Comparison of ENCODE assay signal across 23 cellular contexts in genomic region chr14:85576848-85577541, GRCh38. TPM values are rescaled to one million over a fixed set of nuclear protein-coding genes. Genes with fewer than 3 reads are reported as not detected.
DNase-seq lines count a peak whose midpoint lies in the region; ATAC-seq, FAIRE-seq and TF ChIP-seq lines count a peak whose summit lies in the region.
"Had no signal": no experiment of that assay in that cellular context is flagged by ENCODE, and none has a peak within 500 bp of the region (broad histone marks: within the 10 kb centered on the region; RNA-seq: fewer than 3 reads in every experiment).

No MANE protein-coding gene starts in this region.

- DNase-seq in SK-N-SH (no peak), bronchial epithelial cell (ENCODE audit: low read depth) (peak; percentile 45), mesothelial cell of epicardium (ENCODE audit: low spot score in 2 of 2, unreplicated experiment in 2 of 2) (no peak), GM19238 (ENCODE audit: insufficient read length, low spot score) (no peak), NCI-H2029 treated with DMSO at 0.1 percent for 48 hours (lab: John Stamatoyannopoulos, UW) (no peak)
- no peak for DNase-seq in NK-92 treated with Interleukin-12 subunit alpha and Interleukin-12 subunit beta, amount 100 ng/mL, for 24 hours (lab: John Stamatoyannopoulos, UW)
- DNase-seq: 8988T; activated CD4-positive, alpha-beta T cell treated with anti-CD3 and anti-CD28 coated beads, Interleukin-2, amount 50 U/mL, for 4 hours; activated effector memory CD4-positive, alpha-beta T cell treated with anti-CD3 and anti-CD28 coated beads, Interleukin-2, amount 50 U/mL, for 16 hours; activated naive CD8-positive, alpha-beta T cell treated with anti-CD3 and anti-CD28 coated beads, Interleukin-2, amount 50 U/mL, for 24 hours; AML-193; central memory CD4-positive, alpha-beta T cell; COR-L47; MG63; NCI-H1694 treated with DMSO at 0.1 percent for 48 hours; NCI-H774; SIG-M5; T-helper 2 cell; upper lobe of right lung had no signal

- H3K36me3 Mint-ChIP-seq in mesothelial cell of epicardium: peaks cover 2% of the 10 kb centered on the region
- H3K36me3 Mint-ChIP-seq: WTC11 had no signal

- TF ChIP-seq CTCF in SK-N-SH (IDR thresholded peaks at IDR 0.05) (no peak), bronchial epithelial cell (IDR thresholded peaks at IDR 0.05; ENCODE audit: insufficient read depth, low read length, severe bottlenecking) (no peak), mesothelial cell of epicardium (IDR thresholded peaks at IDR 0.05; ENCODE audit: unreplicated experiment) (no peak)

- peaks cover 30% of the 10 kb centered on the region for H3F3A ChIP-seq in SK-N-SH (replicated peaks; ENCODE audit: insufficient read depth)

- H3K27me3 Mint-ChIP-seq in mesothelial cell of epicardium (ENCODE audit: low read depth): no peaks in the 10 kb centered on the region
- H3K27me3 Mint-ChIP-seq: activated naive CD8-positive, alpha-beta T cell treated with anti-CD3 and anti-CD28 coated beads, Interleukin-2, amount 50 U/mL, for 24 hours had no signal

- no peaks in the 10 kb centered on the region for H3K9me2 ChIP-seq in SK-N-SH

- CTCF ChIA-PET in SK-N-SH (lab: Yijun Ruan, JAX): interaction anchor here (1.1 kb wide), 1 partner anchor 20 kb away, joined by 3 read pairs; no protein-coding TSS in a partner anchor

- POLR2A ChIA-PET in SK-N-SH (lab: Yijun Ruan, JAX): no interaction called here

- H3K9me3 ChIP-seq in SK-N-SH: no peaks in the 10 kb centered on the region
- H3K9me3 ChIP-seq: MG63, upper lobe of right lung had no signal

- TF ChIP-seq RAD21 in SK-N-SH (IDR thresholded peaks at IDR 0.05; ENCODE audit: low read length): no peak

- WGBS in SK-N-SH (ENCODE audit: low lambda C conversion rate): 36% methylated on average over 5 of the region's 5 CpGs

- H3K27ac ChIP-seq in SK-N-SH (ENCODE audit: low read depth in 2 of 2, low read length in 1 of 2): peak overlapping the region in 1 of 2 experiments; percentile 66; a peak in 2 of 4 replicates
- H3K27ac ChIP-seq: upper lobe of right lung had no signal

- no peak for ATAC-seq in SK-N-SH treated with all-trans-retinoic acid at 6 μM for 48 hours
- ATAC-seq in GM18498 (IDR thresholded peaks at IDR 0.05; ENCODE audit: unreplicated experiment): no peak
- ATAC-seq: activated naive CD8-positive, alpha-beta T cell treated with anti-CD3 and anti-CD28 coated beads, Interleukin-2, amount 50 U/mL, for 24 hours; esophagus mucosa; upper lobe of right lung; WTC11 had no signal

- H3K9me3 Mint-ChIP-seq in mesothelial cell of epicardium: no peaks in the 10 kb centered on the region
- H3K9me3 Mint-ChIP-seq: activated naive CD8-positive, alpha-beta T cell treated with anti-CD3 and anti-CD28 coated beads, Interleukin-2, amount 50 U/mL, for 24 hours; WTC11 had no signal

- H3K4me3 Mint-ChIP-seq in mesothelial cell of epicardium: no peak overlapping the region
- H3K4me3 Mint-ChIP-seq: activated naive CD8-positive, alpha-beta T cell treated with anti-CD3 and anti-CD28 coated beads, Interleukin-2, amount 50 U/mL, for 24 hours; WTC11 had no signal

- TF ChIP-seq EP300 in SK-N-SH (IDR thresholded peaks at IDR 0.05; ENCODE audit: borderline replicate concordance in 1 of 2, low read depth in 1 of 2, low read length in 1 of 2): no peak

- H2AFZ ChIP-seq in SK-N-SH (ENCODE audit: low read depth): peak overlapping the region; percentile 13; the same call in 1 of the 2 replicates

- H3K27ac Mint-ChIP-seq in mesothelial cell of epicardium: peak overlapping the region; percentile 45
- H3K27ac Mint-ChIP-seq: activated naive CD8-positive, alpha-beta T cell treated with anti-CD3 and anti-CD28 coated beads, Interleukin-2, amount 50 U/mL, for 24 hours had no signal

- H3K79me2 ChIP-seq in SK-N-SH (ENCODE audit: insufficient read depth): peaks cover 45% of the 10 kb centered on the region

- H3K4me3 ChIP-seq in SK-N-SH (ENCODE audit: low read depth in 2 of 2, low read length in 1 of 2) (no peak overlapping the region), bronchial epithelial cell (ENCODE audit: low read depth, low read length) (no peak overlapping the region)
- H3K4me3 ChIP-seq: MG63, upper lobe of right lung had no signal

- H3K27me3 ChIP-seq in SK-N-SH (ENCODE audit: insufficient read depth): no peaks in the 10 kb centered on the region
- no peaks in the 10 kb centered on the region for H3K27me3 ChIP-seq in bronchial epithelial cell (ENCODE audit: control insufficient read depth, insufficient read depth, low read length)
- H3K27me3 ChIP-seq: MG63, upper lobe of right lung had no signal

- no peak overlapping the region; the same call in 1 of the 2 replicates for H3K9ac ChIP-seq in SK-N-SH

- H3K4me1 ChIP-seq in SK-N-SH (ENCODE audit: control insufficient read depth in 1 of 2, insufficient read depth in 2 of 2, low read depth in 1 of 2, low read length in 1 of 2): peaks cover 0 to 74% of the 10 kb centered on the region in 2 experiments; a peak in 3 of 4 replicates
- H3K4me1 ChIP-seq: upper lobe of right lung had no signal

- peak overlapping the region; percentile 31; the same call in 1 of the 2 replicates for H3K4me2 ChIP-seq in SK-N-SH

- peaks cover 74% of the 10 kb centered on the region for H3K4me1 Mint-ChIP-seq in mesothelial cell of epicardium
- H3K4me1 Mint-ChIP-seq: activated naive CD8-positive, alpha-beta T cell treated with anti-CD3 and anti-CD28 coated beads, Interleukin-2, amount 50 U/mL, for 24 hours had no signal

- H4K20me1 ChIP-seq in SK-N-SH (ENCODE audit: insufficient read depth): no peaks in the 10 kb centered on the region

- no peaks in the 10 kb centered on the region for H3K36me3 ChIP-seq in SK-N-SH (replicated peaks in 1 of 2; ENCODE audit: control insufficient read depth in 1 of 2, insufficient read depth in 2 of 2, low read length in 1 of 2)
- no peaks in the 10 kb centered on the region for H3K36me3 ChIP-seq in bronchial epithelial cell (ENCODE audit: control insufficient read depth, insufficient read depth, low read length)
- H3K36me3 ChIP-seq: MG63, upper lobe of right lung had no signal

- no peak for FAIRE-seq in bronchial epithelial cell (lab: Jason Lieb, UNC)

TF ChIP-seq in SK-N-SH, 30 proteins besides CTCF, POLR2A, EP300 and RAD21 (continues in another document):
- TF ChIP-seq RXRA (IDR thresholded peaks at IDR 0.05; ENCODE audit: borderline replicate concordance, low read depth) (no peak), ELF1 (IDR thresholded peaks at IDR 0.05) (no peak), PBX3 (IDR thresholded peaks at IDR 0.05) (peak; percentile 34; the same call in 1 of the 2 replicates), POLR2AphosphoS5 (IDR thresholded peaks at IDR 0.05; ENCODE audit: low read depth, low read length) (no peak), NFIC (IDR thresholded peaks at IDR 0.05; ENCODE audit: borderline replicate concordance) (no peak)

TF ChIP-seq in SK-N-SH treated with all-trans-retinoic acid at 6 μM for 48 hours, 23 proteins besides CTCF, POLR2A, EP300 and RAD21 (continues in another document):
- TF ChIP-seq RARB (CRISPR knock-in tag; IDR thresholded peaks at IDR 0.05): no peak
- no peak for TF ChIP-seq TCF4 (CRISPR knock-in tag; IDR thresholded peaks at IDR 0.05; ENCODE audit: borderline replicate concordance)
- TF ChIP-seq BACH2 (CRISPR knock-in tag; IDR thresholded peaks at IDR 0.05; ENCODE audit: borderline replicate concordance): no peak
- no peak for TF ChIP-seq CSRNP3 (CRISPR knock-in tag; IDR thresholded peaks at IDR 0.05)
- no peak for TF ChIP-seq ESRRG (CRISPR knock-in tag; IDR thresholded peaks at IDR 0.05)
- TF ChIP-seq ISL1 (CRISPR knock-in tag; IDR thresholded peaks at IDR 0.05): no peak
- no peak for TF ChIP-seq PPARA (CRISPR knock-in tag; IDR thresholded peaks at IDR 0.05; ENCODE audit: borderline replicate concordance)
- no peak for TF ChIP-seq ZNF8 (CRISPR knock-in tag; IDR thresholded peaks at IDR 0.05)
- no peak for TF ChIP-seq TSHZ2 (CRISPR knock-in tag; IDR thresholded peaks at IDR 0.05)

RNA-seq across cellular contexts. Expression of gene FLRT2, which starts 47.1 kb away (rescaled TPM):
- 10.8 and 14.1 TPM in 2 replicates for polyA plus RNA-seq in SK-N-SH (2012; rRNA removed)
- 5.9 and 7.3 TPM in 2 replicates for polyA plus RNA-seq in SK-N-SH (2012; cell fraction: cytosol; rRNA removed)
- 23.0 and 43.1 TPM in 2 replicates for polyA plus RNA-seq in SK-N-SH (2012; cell fraction: nucleus; rRNA removed)
- total RNA-seq in bronchial epithelial cell (7.1 and 14.8 TPM in 2 replicates), mesothelial cell of epicardium (143 to 150 TPM (median 148 TPM) in 3 replicates)
